Comparison of ENCODE assay signal across 19 cellular contexts in genomic region chr5:127840809-127841208, GRCh38.
DNase-seq lines count a peak whose midpoint lies in the region; ATAC-seq and TF ChIP-seq lines count a peak whose summit lies in the region.
"Had no signal": no experiment of that assay in that cellular context is flagged by ENCODE, and none has a peak within 500 bp of the region (broad histone marks: within the 10 kb centered on the region; RNA-seq: fewer than 3 reads in every experiment).

No MANE protein-coding gene starts in this region.

- H4K20me1 ChIP-seq in mammary epithelial cell (ENCODE audit: insufficient read depth, low read length): no peaks in the 10 kb centered on the region

- DNase-seq in mammary epithelial cell: no peak
- no peak for DNase-seq in breast epithelium (ENCODE audit: low spot score in 2 of 2)
- DNase-seq in LHCN-M2 (ENCODE audit: low read depth): peak; percentile 15
- peak; percentile 40 for DNase-seq in colonic mucosa
- no peak for DNase-seq in body of pancreas
- DNase-seq in Right ventricle myocardium superior: no peak
- DNase-seq in activated CD4-positive, alpha-beta T cell treated with anti-CD3 and anti-CD28 coated beads for 1 hour: no peak
- DNase-seq in NCI-H1105 (lab: John Stamatoyannopoulos, UW): no peak
- DNase-seq: Caco-2; CD4-positive, alpha-beta T cell; DND-41; GM23248; NCI-H1436; NCI-H1930; NCI-H226; NCI-H524; PC-9; SJCRH30 had no signal

- H3K27ac ChIP-seq in mammary epithelial cell (ENCODE audit: insufficient read depth, low read depth, low read length) (no peak overlapping the region), breast epithelium (no peak overlapping the region), colonic mucosa (no peak overlapping the region), body of pancreas (no peak overlapping the region)
- H3K27ac ChIP-seq: GM23248, PC-9, SJCRH30 had no signal

- no peak for TF ChIP-seq CTCF in mammary epithelial cell (conservative IDR thresholded peaks at IDR 0.05 in 1 of 2, IDR thresholded peaks at IDR 0.05 in 1 of 2; ENCODE audit: extremely low read depth in 1 of 2, insufficient read depth in 1 of 2, low read depth in 1 of 2, low read length in 2 of 2)
- TF ChIP-seq CTCF in breast epithelium (IDR thresholded peaks at IDR 0.05): no peak
- TF ChIP-seq CTCF in colonic mucosa (IDR thresholded peaks at IDR 0.05): no peak
- no peak for TF ChIP-seq CTCF in body of pancreas (IDR thresholded peaks at IDR 0.05)

- TF ChIP-seq POLR2A in breast epithelium (IDR thresholded peaks at IDR 0.05) (no peak), body of pancreas (IDR thresholded peaks at IDR 0.05) (no peak)

- no peaks in the 10 kb centered on the region for H3K9me3 ChIP-seq in mammary epithelial cell (replicated peaks; ENCODE audit: insufficient read depth, low read length)
- peaks cover 0 to 4% of the 10 kb centered on the region in 2 donors for H3K9me3 ChIP-seq in breast epithelium
- no peaks in the 10 kb centered on the region for H3K9me3 ChIP-seq in colonic mucosa
- no peaks in the 10 kb centered on the region for H3K9me3 ChIP-seq in body of pancreas
- H3K9me3 ChIP-seq: HAP-1, SJCRH30 had no signal

- ATAC-seq in body of pancreas (no peak), Right ventricle myocardium superior (ENCODE audit: poor library complexity) (no peak)

- CTCF ChIA-PET in mammary epithelial cell (lab: Charles Lee; ENCODE audit: low non-redundant PET): no interaction called here

- no peak overlapping the region for H3K4me3 ChIP-seq in mammary epithelial cell (replicated peaks in 1 of 3; ENCODE audit: insufficient read depth in 1 of 3, low read depth in 2 of 3, low read length in 3 of 3)
- H3K4me3 ChIP-seq in breast epithelium: no peak overlapping the region
- H3K4me3 ChIP-seq in colonic mucosa: no peak overlapping the region
- no peak overlapping the region for H3K4me3 ChIP-seq in body of pancreas
- H3K4me3 ChIP-seq: GM23248, HAP-1, PC-9, SJCRH30 had no signal

- no peaks in the 10 kb centered on the region for H3K79me2 ChIP-seq in mammary epithelial cell (ENCODE audit: insufficient read depth, low read length)

- no peak overlapping the region for H3K4me2 ChIP-seq in mammary epithelial cell (ENCODE audit: insufficient read depth, low read depth, low read length)
- H3K4me2 ChIP-seq: PC-9 had no signal

- H3K4me1 ChIP-seq in mammary epithelial cell (ENCODE audit: insufficient read depth, low read length) (peaks cover 5% of the 10 kb centered on the region), breast epithelium (no peaks in the 10 kb centered on the region), colonic mucosa (no peaks in the 10 kb centered on the region), body of pancreas (no peaks in the 10 kb centered on the region)
- H3K4me1 ChIP-seq: HAP-1, SJCRH30 had no signal

- H2AFZ ChIP-seq in mammary epithelial cell (ENCODE audit: low read depth, low read length): no peak overlapping the region
- H2AFZ ChIP-seq: GM23248, PC-9 had no signal

- H3K9ac ChIP-seq in mammary epithelial cell (ENCODE audit: insufficient read depth, low read length): no peak overlapping the region
- no peak overlapping the region for H3K9ac ChIP-seq in colonic mucosa (ENCODE audit: low read depth in 2 of 2, low read length in 2 of 2)
- H3K9ac ChIP-seq: GM23248 had no signal

- H3K27me3 ChIP-seq in mammary epithelial cell (ENCODE audit: insufficient read depth, low read length) (no peaks in the 10 kb centered on the region), breast epithelium (no peaks in the 10 kb centered on the region), colonic mucosa (no peaks in the 10 kb centered on the region), body of pancreas (no peaks in the 10 kb centered on the region)
- H3K27me3 ChIP-seq: SJCRH30 had no signal

- intact Hi-C loops in mammary epithelial cell (cut with micrococcal nuclease) (no loop called here), breast epithelium (cut with DNase I; ENCODE audit: low total_unique reads) (no loop called here), colonic mucosa (cut with DNase I) (no loop called here), body of pancreas (cut with DNase I) (no loop called here), Right ventricle myocardium superior (cut with DNase I) (no loop called here)

- dilution Hi-C loops in mammary epithelial cell (cut with HindIII; ENCODE audit: low sequenced_read_pairs): no loop called here

- TSS peak; percentile 93 for BruUV-seq in mammary epithelial cell (replicated peaks; lab: Mats Ljungman, UMichigan)

- no peaks in the 10 kb centered on the region for H3K36me3 ChIP-seq in mammary epithelial cell (ENCODE audit: insufficient read depth, low read length)
- H3K36me3 ChIP-seq in breast epithelium: no peaks in the 10 kb centered on the region
- H3K36me3 ChIP-seq in colonic mucosa: no peaks in the 10 kb centered on the region
- no peaks in the 10 kb centered on the region for H3K36me3 ChIP-seq in body of pancreas (replicated peaks in 1 of 2; ENCODE audit: insufficient read depth in 1 of 2, low read depth in 2 of 2)
- H3K36me3 ChIP-seq: HAP-1, SJCRH30 had no signal

- in situ Hi-C loops in mammary epithelial cell (cut with MboI; ENCODE audit: low sequenced_read_pairs in 2 of 2): no loop called here

Comparison
In these comparisons a context has a peak if more than half of its experiments do, and no peak if none do; other contexts are left out.
1. DNase-seq: peak in LHCN-M2 (single experiment) and colonic mucosa (single experiment); none in mammary epithelial cell (single experiment), breast epithelium (0 of 2), body of pancreas (0 of 4), Right ventricle myocardium superior (single experiment), activated CD4-positive, alpha-beta T cell treated with anti-CD3 and anti-CD28 coated beads for 1 hour (single experiment) and NCI-H1105 (single experiment).